In genomic region chr1:230142608-230143209, GRCh38 we compare ENCODE assay signal across 1 cellular context.
TF ChIP-seq lines count a peak whose summit lies in the region.

No MANE protein-coding gene starts in this region.

TF ChIP-seq in SK-N-SH treated with all-trans-retinoic acid at 6 μM for 48 hours, 23 proteins besides CTCF, POLR2A, EP300 and RAD21 (continued from another document):
- TF ChIP-seq CSRNP3 (CRISPR knock-in tag; IDR thresholded peaks at IDR 0.05) (no peak), PATZ1 (CRISPR knock-in tag; IDR thresholded peaks at IDR 0.05; ENCODE audit: borderline replicate concordance) (no peak), SNAI2 (CRISPR knock-in tag; IDR thresholded peaks at IDR 0.05) (no peak), POU6F1 (CRISPR knock-in tag; IDR thresholded peaks at IDR 0.05; ENCODE audit: borderline replicate concordance, low read depth) (no peak), TSHZ2 (CRISPR knock-in tag; IDR thresholded peaks at IDR 0.05) (no peak), ZNF8 (CRISPR knock-in tag; IDR thresholded peaks at IDR 0.05) (no peak)
